In genomic region chr7:94436018-94436604, GRCh38 we compare ENCODE assay signal across 8 cellular contexts. TPM values are rescaled to one million over a fixed set of nuclear protein-coding genes. Genes with fewer than 3 reads are reported as not detected.
DNase-seq lines count a peak whose midpoint lies in the region; ATAC-seq and TF ChIP-seq lines count a peak whose summit lies in the region.

No MANE protein-coding gene starts in this region.

- no peak for TF ChIP-seq EP300 in tibial nerve (IDR thresholded peaks at IDR 0.05)

- no peaks in the 10 kb centered on the region for H3K9me3 ChIP-seq in esophagus squamous epithelium
- no peaks in the 10 kb centered on the region for H3K9me3 ChIP-seq in tibial nerve

- H3K27me3 Mint-ChIP-seq in activated CD8-positive, alpha-beta memory T cell treated with anti-CD3 and anti-CD28 coated beads, Interleukin-2, amount 10 ng/mL, durations not matched to agents 7 days and 5 days, result peaks cover 23% of the 10 kb centered on the region
- H3K27me3 Mint-ChIP-seq in natural killer cell treated with Interleukin-12 subunit alpha and Interleukin-12 subunit beta and Interleukin-15 and Interleukin-18, amount 100 ng/mL, for 72 hours, result peaks cover 18 to 28% of the 10 kb centered on the region in 2 donors

- H3K27ac ChIP-seq in esophagus squamous epithelium, result no peak overlapping the region
- no peak overlapping the region for H3K27ac ChIP-seq in tibial nerve

- H3K27me3 ChIP-seq in esophagus squamous epithelium, result peaks cover 0 to 8% (median 0%) of the 10 kb centered on the region in 4 donors
- no peaks in the 10 kb centered on the region for H3K27me3 ChIP-seq in tibial nerve

- H3K4me3 ChIP-seq in esophagus squamous epithelium (no peak overlapping the region), tibial nerve (no peak overlapping the region)

- no peaks in the 10 kb centered on the region for H3K36me3 Mint-ChIP-seq in activated CD8-positive, alpha-beta memory T cell treated with anti-CD3 and anti-CD28 coated beads, Interleukin-2, amount 10 ng/mL, durations not matched to agents 7 days and 5 days
- H3K36me3 Mint-ChIP-seq in natural killer cell treated with Interleukin-12 subunit alpha and Interleukin-12 subunit beta and Interleukin-15 and Interleukin-18, amount 100 ng/mL, for 72 hours, result no peaks in the 10 kb centered on the region

- CTCF ChIA-PET in activated CD8-positive, alpha-beta memory T cell treated with anti-CD3 and anti-CD28 coated beads, Interleukin-2, amount 10 ng/mL, durations not matched to agents 7 days and 5 days (lab: Charles Lee), result interaction anchor here (1.2 to 2.0 kb wide), 2 partner anchors 9 to 811 kb away, joined by 4 to 8 read pairs; no protein-coding TSS in a partner anchor

- TF ChIP-seq POLR2A in esophagus squamous epithelium (IDR thresholded peaks at IDR 0.05) (no peak), tibial nerve (IDR thresholded peaks at IDR 0.05) (no peak)

- TF ChIP-seq CTCF in esophagus squamous epithelium (IDR thresholded peaks at IDR 0.05) (peak; percentile 45 to 72 (median 62)), tibial nerve (IDR thresholded peaks at IDR 0.05) (peak; percentile 71 to 85 (median 76))

- 5 to 19% methylated on average over 5 to 6 of the region's 6 CpGs for WGBS in esophagus squamous epithelium, 2 donors
- 18 to 26% methylated on average over 6 of the region's 6 CpGs for WGBS in tibial nerve, 2 donors

- intact Hi-C loops in esophagus squamous epithelium (cut with DNase I), result no loop called here

- no peak overlapping the region for H3K4me3 Mint-ChIP-seq in activated CD8-positive, alpha-beta memory T cell treated with anti-CD3 and anti-CD28 coated beads, Interleukin-2, amount 10 ng/mL, durations not matched to agents 7 days and 5 days
- H3K4me3 Mint-ChIP-seq in natural killer cell treated with Interleukin-12 subunit alpha and Interleukin-12 subunit beta and Interleukin-15 and Interleukin-18, amount 100 ng/mL, for 72 hours, result no peak overlapping the region

- no peak overlapping the region for H3K27ac Mint-ChIP-seq in activated CD8-positive, alpha-beta memory T cell treated with anti-CD3 and anti-CD28 coated beads, Interleukin-2, amount 10 ng/mL, durations not matched to agents 7 days and 5 days
- H3K27ac Mint-ChIP-seq in natural killer cell treated with Interleukin-12 subunit alpha and Interleukin-12 subunit beta and Interleukin-15 and Interleukin-18, amount 100 ng/mL, for 72 hours, result no peak overlapping the region

- ATAC-seq in GM19397 (IDR thresholded peaks at IDR 0.05; ENCODE audit: unreplicated experiment) (peak; percentile 97), HG03457 (IDR thresholded peaks at IDR 0.05; ENCODE audit: unreplicated experiment) (peak; percentile 96)
- ATAC-seq in activated CD8-positive, alpha-beta memory T cell treated with anti-CD3 and anti-CD28 coated beads, Interleukin-2, amount 10 ng/mL, durations not matched to agents 7 days and 5 days, result peak; percentile 70
- peak in 1 of 2 donors; percentile 65 for ATAC-seq in natural killer cell treated with Interleukin-12 subunit alpha and Interleukin-12 subunit beta and Interleukin-15 and Interleukin-18, amount 100 ng/mL, for 72 hours

- no peaks in the 10 kb centered on the region for H3K4me1 Mint-ChIP-seq in activated CD8-positive, alpha-beta memory T cell treated with anti-CD3 and anti-CD28 coated beads, Interleukin-2, amount 10 ng/mL, durations not matched to agents 7 days and 5 days
- peaks cover 0 to 5% of the 10 kb centered on the region in 2 donors for H3K4me1 Mint-ChIP-seq in natural killer cell treated with Interleukin-12 subunit alpha and Interleukin-12 subunit beta and Interleukin-15 and Interleukin-18, amount 100 ng/mL, for 72 hours (ENCODE audit: low read depth in 2 of 2)

- DNase-seq in COR-L47 (lab: John Stamatoyannopoulos, UW) (peak; percentile 78), NOMO-1 treated with DMSO at 0.1 percent for 48 hours (lab: John Stamatoyannopoulos, UW; ENCODE audit: unreplicated experiment) (peak; percentile 73), esophagus squamous epithelium (lab: John Stamatoyannopoulos, UW) (no peak), tibial nerve (ENCODE audit: low spot score in 2 of 2) (peak; percentile 36 to 83)
- peak; percentile 55 for DNase-seq in activated CD8-positive, alpha-beta memory T cell treated with anti-CD3 and anti-CD28 coated beads, Interleukin-2, amount 10 ng/mL, durations not matched to agents 7 days and 5 days
- DNase-seq in natural killer cell treated with Interleukin-12 subunit alpha and Interleukin-12 subunit beta and Interleukin-15 and Interleukin-18, amount 100 ng/mL, for 72 hours (ENCODE audit: low spot score), result peak; percentile 63

- H3K36me3 ChIP-seq in esophagus squamous epithelium, result no peaks in the 10 kb centered on the region
- no peaks in the 10 kb centered on the region for H3K36me3 ChIP-seq in tibial nerve

- H3K4me1 ChIP-seq in esophagus squamous epithelium (no peaks in the 10 kb centered on the region), tibial nerve (peaks cover 0 to 12% (median 5%) of the 10 kb centered on the region in 4 donors)

- no peaks in the 10 kb centered on the region for H3K9me3 Mint-ChIP-seq in activated CD8-positive, alpha-beta memory T cell treated with anti-CD3 and anti-CD28 coated beads, Interleukin-2, amount 10 ng/mL, durations not matched to agents 7 days and 5 days (ENCODE audit: low read depth)
- no peaks in the 10 kb centered on the region for H3K9me3 Mint-ChIP-seq in natural killer cell treated with Interleukin-12 subunit alpha and Interleukin-12 subunit beta and Interleukin-15 and Interleukin-18, amount 100 ng/mL, for 72 hours

RNA-seq across cellular contexts. Expression of gene COL1A2, which starts 41.4 kb away (rescaled TPM):
- 1 to 10 TPM in 1 of 2 experiments, under 1 TPM in 1; 0.50 to 1.6 TPM for total RNA-seq in activated CD8-positive, alpha-beta memory T cell treated with anti-CD3 and anti-CD28 coated beads, Interleukin-2, amount 10 ng/mL, durations not matched to agents 7 days and 5 days
- total RNA-seq in esophagus squamous epithelium (100 to 1,000 TPM in 1 of 4 donors, 10 to 100 TPM in 3; 18.8 to 129 (median 44.3) TPM), tibial nerve (100 to 1,000 TPM; 235 to 747 (median 399) TPM)
- not detected for total RNA-seq in natural killer cell treated with Interleukin-12 subunit alpha and Interleukin-12 subunit beta and Interleukin-15 and Interleukin-18, amount 100 ng/mL, for 72 hours

Comparison
In these comparisons a context has a peak if more than half of its experiments do, and no peak if none do; other contexts are left out.
1. RNA of gene COL1A2, which starts 41.4 kb away (total RNA-seq): 235 to 747 TPM in tibial nerve and 18.8 to 129 TPM in esophagus squamous epithelium; 0.50 to 1.6 TPM in activated CD8-positive, alpha-beta memory T cell treated with anti-CD3 and anti-CD28 coated beads, Interleukin-2, amount 10 ng/mL, durations not matched to agents 7 days and 5 days and not detected in natural killer cell treated with Interleukin-12 subunit alpha and Interleukin-12 subunit beta and Interleukin-15 and Interleukin-18, amount 100 ng/mL, for 72 hours; every median in the first group is over 4 times any median in the second.